ENCODE assay signal across 7 cellular contexts in genomic region chr3:33678073-33678472, GRCh38.
"Had no signal": no experiment of that assay in that cellular context is flagged by ENCODE, and none has a peak within 500 bp of the region (broad histone marks: within the 10 kb centered on the region; RNA-seq: fewer than 3 reads in every experiment).

No MANE protein-coding gene starts in this region.

- FAIRE-seq: GM12878, GM12891, GM12892, GM18507, GM19239 had no signal

- ATAC-seq: GM12878 had no signal

- DNase-seq: GDM1, GF-D8 had no signal

- H3K4me3 ChIP-seq: GM12878 had no signal
